12 cellular contexts compared by ENCODE assay signal in the genomic region with DNA sequence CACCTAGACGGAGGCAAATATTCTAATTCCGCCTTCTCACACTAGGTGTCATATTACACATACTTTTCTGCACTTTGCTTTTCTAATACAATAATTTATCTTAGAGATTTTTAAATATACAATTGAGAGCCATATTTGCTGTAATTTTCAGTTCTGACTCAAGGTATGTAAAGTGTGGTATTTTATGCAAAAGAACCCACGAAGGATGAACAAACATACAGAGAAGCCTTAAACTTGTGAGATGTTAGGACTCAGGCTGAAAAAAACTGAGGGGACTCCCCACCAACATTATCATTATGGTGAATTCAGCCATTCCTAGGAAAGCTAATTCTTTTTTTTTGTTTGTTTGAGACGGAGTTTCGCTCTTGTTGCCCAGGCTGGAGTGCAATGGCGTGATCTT. TPM values are rescaled to one million over a fixed set of nuclear protein-coding genes. Genes with fewer than 3 reads are reported as not detected.
A peak's percentile ranks its signal among the peaks of the same experiment; 100 is the strongest.
DNase-seq lines count a peak whose midpoint lies in the region; ATAC-seq lines count a peak whose summit lies in the region.
"Had no signal": no experiment of that assay in that cellular context is flagged by ENCODE, and none has a peak within 500 bp of the region (broad histone marks: within the 10 kb centered on the region; RNA-seq: fewer than 3 reads in every experiment).

No MANE protein-coding gene starts in this region.

- CTCF ChIA-PET in activated CD4-positive, alpha-beta T cell treated with anti-CD3 and anti-CD28 coated beads, Interleukin-2, amount 10 ng/mL, durations not matched to agents 7 days and 5 days (lab: Charles Lee): interaction anchor here (1.0 to 2.7 kb wide), 3 partner anchors 8 to 63 kb away, joined by 3 to 9 read pairs (median 4); no protein-coding TSS in a partner anchor

- no peak overlapping the region for H3K27ac Mint-ChIP-seq in activated CD4-positive, alpha-beta T cell treated with anti-CD3 and anti-CD28 coated beads, Interleukin-2, amount 10 ng/mL, durations not matched to agents 7 days and 5 days

- DNase-seq in ecto neural progenitor cell (ENCODE audit: low spot score): no peak
- DNase-seq in activated CD4-positive, alpha-beta T cell treated with anti-CD3 and anti-CD28 coated beads, Interleukin-2, amount 10 ng/mL, durations not matched to agents 7 days and 5 days: no peak
- DNase-seq: ACHN; CD4-positive, CD25-positive, alpha-beta regulatory T cell; GM23248; H7 had no signal

- H3K4me1 Mint-ChIP-seq in activated CD4-positive, alpha-beta T cell treated with anti-CD3 and anti-CD28 coated beads, Interleukin-2, amount 10 ng/mL, durations not matched to agents 7 days and 5 days: peaks cover 5% of the 10 kb centered on the region

- H3K36me3 Mint-ChIP-seq in activated CD4-positive, alpha-beta T cell treated with anti-CD3 and anti-CD28 coated beads, Interleukin-2, amount 10 ng/mL, durations not matched to agents 7 days and 5 days (ENCODE audit: low read depth): peaks cover 57% of the 10 kb centered on the region

- POLR2A ChIA-PET in activated CD4-positive, alpha-beta T cell treated with anti-CD3 and anti-CD28 coated beads, Interleukin-2, amount 10 ng/mL, durations not matched to agents 7 days and 5 days (lab: Charles Lee): no interaction called here

- H3K9me3 Mint-ChIP-seq in activated CD4-positive, alpha-beta T cell treated with anti-CD3 and anti-CD28 coated beads, Interleukin-2, amount 10 ng/mL, durations not matched to agents 7 days and 5 days: no peaks in the 10 kb centered on the region
- H3K9me3 Mint-ChIP-seq: CD4-positive, CD25-positive, alpha-beta regulatory T cell had no signal

- ATAC-seq in GM18909 (IDR thresholded peaks at IDR 0.05; ENCODE audit: poor library complexity, unreplicated experiment) (peak; percentile 41), HG02588 (IDR thresholded peaks at IDR 0.05; ENCODE audit: unreplicated experiment) (peak; percentile 40), HG03442 (IDR thresholded peaks at IDR 0.05; ENCODE audit: unreplicated experiment) (peak; percentile 49), GM21737 (IDR thresholded peaks at IDR 0.05; ENCODE audit: unreplicated experiment) (no peak), HG02763 (IDR thresholded peaks at IDR 0.05; ENCODE audit: unreplicated experiment) (no peak)
- ATAC-seq: HepG2 had no signal

- no peak overlapping the region for H3K4me3 Mint-ChIP-seq in activated CD4-positive, alpha-beta T cell treated with anti-CD3 and anti-CD28 coated beads, Interleukin-2, amount 10 ng/mL, durations not matched to agents 7 days and 5 days

- H3K27me3 Mint-ChIP-seq in activated CD4-positive, alpha-beta T cell treated with anti-CD3 and anti-CD28 coated beads, Interleukin-2, amount 10 ng/mL, durations not matched to agents 7 days and 5 days: no peaks in the 10 kb centered on the region
- H3K27me3 Mint-ChIP-seq: CD4-positive, CD25-positive, alpha-beta regulatory T cell had no signal

RNA-seq across cellular contexts. Expression of a gene that starts 9.6 kb away (rescaled TPM):
- total RNA-seq in activated CD4-positive, alpha-beta T cell treated with anti-CD3 and anti-CD28 coated beads, Interleukin-2, amount 10 ng/mL, durations not matched to agents 7 days and 5 days: 10 to 100 TPM; 30.5 to 34.0 TPM

RNA-seq across cellular contexts. Expression of a gene that starts 19.2 kb away (rescaled TPM):
- total RNA-seq in activated CD4-positive, alpha-beta T cell treated with anti-CD3 and anti-CD28 coated beads, Interleukin-2, amount 10 ng/mL, durations not matched to agents 7 days and 5 days: 1,000 to 10,000 TPM; 1,026 to 1,105 TPM

RNA-seq across cellular contexts. Expression of a gene that starts 57.1 kb away (rescaled TPM):
- total RNA-seq in activated CD4-positive, alpha-beta T cell treated with anti-CD3 and anti-CD28 coated beads, Interleukin-2, amount 10 ng/mL, durations not matched to agents 7 days and 5 days: 10 to 100 TPM; 23.7 to 24.5 TPM

Comparison
In these comparisons a context has a peak if more than half of its experiments do, and no peak if none do; other contexts are left out.
1. ATAC-seq: peak in GM18909 (single experiment), HG02588 (single experiment) and HG03442 (single experiment); none in GM21737 (single experiment) and HG02763 (single experiment).